Comparison of ENCODE assay signal across 8 cellular contexts in genomic region chr22:33853200-33854097, GRCh38.
A peak's percentile ranks its signal among the peaks of the same experiment; 100 is the strongest.
DNase-seq lines count a peak whose midpoint lies in the region; ATAC-seq and TF ChIP-seq lines count a peak whose summit lies in the region.

No MANE protein-coding gene starts in this region.

- no peaks in the 10 kb centered on the region for H3K27me3 Mint-ChIP-seq in activated T-cell treated with anti-CD3 and anti-CD28 coated beads, Interleukin-2, amount 50 U/mL, for 72 hours (ENCODE audit: low read depth)

- peak overlapping the region; percentile 82 for H3K27ac Mint-ChIP-seq in activated T-cell treated with anti-CD3 and anti-CD28 coated beads, Interleukin-2, amount 50 U/mL, for 72 hours

- peaks cover 9% of the 10 kb centered on the region for H3K4me1 Mint-ChIP-seq in activated T-cell treated with anti-CD3 and anti-CD28 coated beads, Interleukin-2, amount 50 U/mL, for 72 hours (ENCODE audit: low read depth)

- peak overlapping the region; percentile 68 to 83 for H3K4me3 Mint-ChIP-seq in activated T-cell treated with anti-CD3 and anti-CD28 coated beads, Interleukin-2, amount 50 U/mL, for 72 hours

- H3K36me3 Mint-ChIP-seq in activated T-cell treated with anti-CD3 and anti-CD28 coated beads, Interleukin-2, amount 50 U/mL, for 72 hours (ENCODE audit: insufficient read depth in 2 of 2): peaks cover 0 to 3% of the 10 kb centered on the region in 2 donors

- TF ChIP-seq CTCF in LNCaP clone FGC (IDR thresholded peaks at IDR 0.05; ENCODE audit: control insufficient read depth, extremely low read depth, insufficient read depth): no peak

- ATAC-seq in GM21423 (IDR thresholded peaks at IDR 0.05; ENCODE audit: unreplicated experiment): peak; percentile 62
- peak in 1 of 2 donors; percentile 42 for ATAC-seq in activated T-cell treated with anti-CD3 and anti-CD28 coated beads, Interleukin-2, amount 50 U/mL, for 72 hours (replicated peaks in 1 of 2)

- peak overlapping the region; percentile 44 for H3K4me3 ChIP-seq in LNCaP clone FGC (ENCODE audit: low read depth, low read length)

- DNase-seq in ELF-1 (ENCODE audit: low read depth, low spot score): peak; percentile 17
- peak; percentile 31 for DNase-seq in LNCaP clone FGC (ENCODE audit: low read depth)
- DNase-seq in activated T-cell treated with anti-CD3 and anti-CD28 coated beads, Interleukin-2, amount 50 U/mL, for 72 hours: peak in 1 of 2 donors; percentile 6
- DNase-seq in germinal center (ENCODE audit: low spot score): peak; percentile 75
- DNase-seq in occipital lobe (lab: John Stamatoyannopoulos, UW): peak; percentile 24
- no peak for DNase-seq in SIG-M5 treated with dmso at 0.1 percent for 504 hours (lab: John Stamatoyannopoulos, UW; ENCODE audit: unreplicated experiment)
- no peak for DNase-seq in NCI-H187 treated with DMSO at 0.1 percent for 48 hours (lab: John Stamatoyannopoulos, UW)

- peaks cover 0 to 4% of the 10 kb centered on the region in 2 donors for H3K9me3 Mint-ChIP-seq in activated T-cell treated with anti-CD3 and anti-CD28 coated beads, Interleukin-2, amount 50 U/mL, for 72 hours

Comparison
In these comparisons a context has a peak if more than half of its experiments do, and no peak if none do; other contexts are left out.
1. DNase-seq: peak in ELF-1 (single experiment), LNCaP clone FGC (single experiment), germinal center (single experiment) and occipital lobe (single experiment); none in SIG-M5 treated with dmso at 0.1 percent for 504 hours (single experiment) and NCI-H187 treated with DMSO at 0.1 percent for 48 hours (single experiment).